9 cellular contexts compared by ENCODE assay signal in the genomic region with DNA sequence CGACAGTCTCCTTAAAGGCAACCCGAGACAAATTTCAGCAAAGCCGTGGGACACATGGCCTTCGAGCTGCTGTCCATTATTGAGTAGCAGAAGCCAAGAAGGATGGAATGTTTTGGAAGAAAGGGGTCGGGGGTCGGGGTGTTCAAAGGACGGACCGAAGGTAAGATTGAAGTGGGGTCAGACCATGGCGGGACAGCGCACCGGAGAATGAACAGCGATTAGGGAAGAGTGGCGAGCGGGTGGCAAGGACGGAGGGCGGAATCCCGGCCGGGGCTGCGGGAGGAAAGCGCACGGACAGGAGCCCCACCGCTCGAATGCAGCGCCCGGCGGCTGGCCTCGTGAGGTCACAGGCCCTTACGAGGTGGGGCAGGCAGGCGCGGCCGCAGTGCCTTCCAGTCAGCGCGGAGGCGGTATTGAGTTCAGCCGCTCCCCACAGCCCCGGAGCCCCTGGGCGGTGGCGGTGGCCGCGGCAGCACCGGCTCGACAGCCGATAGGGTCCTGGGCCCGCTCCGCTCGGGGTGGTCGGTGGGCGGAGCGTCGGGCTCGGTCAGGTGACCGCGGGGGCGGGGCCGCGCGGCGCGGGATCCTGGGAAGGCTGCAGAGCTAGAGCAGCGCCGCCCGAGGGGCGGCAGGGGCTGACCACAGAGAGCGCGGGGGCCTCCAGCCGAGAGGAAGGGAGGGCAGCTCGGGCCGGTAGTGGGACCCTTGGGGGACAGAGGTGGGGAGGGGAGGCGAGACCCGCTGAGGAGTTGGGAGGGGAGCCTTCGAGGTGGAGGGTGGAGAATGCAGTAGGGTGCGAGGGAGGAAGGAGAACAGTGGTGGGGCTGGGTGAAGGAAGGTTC. TPM values are rescaled to one million over a fixed set of nuclear protein-coding genes. Genes with fewer than 3 reads are reported as not detected.
DNase-seq lines count a peak whose midpoint lies in the region; ATAC-seq, FAIRE-seq and TF ChIP-seq lines count a peak whose summit lies in the region.
"Had no signal": no experiment of that assay in that cellular context is flagged by ENCODE, and none has a peak within 500 bp of the region (broad histone marks: within the 10 kb centered on the region; RNA-seq: fewer than 3 reads in every experiment).

A gene with protein sequence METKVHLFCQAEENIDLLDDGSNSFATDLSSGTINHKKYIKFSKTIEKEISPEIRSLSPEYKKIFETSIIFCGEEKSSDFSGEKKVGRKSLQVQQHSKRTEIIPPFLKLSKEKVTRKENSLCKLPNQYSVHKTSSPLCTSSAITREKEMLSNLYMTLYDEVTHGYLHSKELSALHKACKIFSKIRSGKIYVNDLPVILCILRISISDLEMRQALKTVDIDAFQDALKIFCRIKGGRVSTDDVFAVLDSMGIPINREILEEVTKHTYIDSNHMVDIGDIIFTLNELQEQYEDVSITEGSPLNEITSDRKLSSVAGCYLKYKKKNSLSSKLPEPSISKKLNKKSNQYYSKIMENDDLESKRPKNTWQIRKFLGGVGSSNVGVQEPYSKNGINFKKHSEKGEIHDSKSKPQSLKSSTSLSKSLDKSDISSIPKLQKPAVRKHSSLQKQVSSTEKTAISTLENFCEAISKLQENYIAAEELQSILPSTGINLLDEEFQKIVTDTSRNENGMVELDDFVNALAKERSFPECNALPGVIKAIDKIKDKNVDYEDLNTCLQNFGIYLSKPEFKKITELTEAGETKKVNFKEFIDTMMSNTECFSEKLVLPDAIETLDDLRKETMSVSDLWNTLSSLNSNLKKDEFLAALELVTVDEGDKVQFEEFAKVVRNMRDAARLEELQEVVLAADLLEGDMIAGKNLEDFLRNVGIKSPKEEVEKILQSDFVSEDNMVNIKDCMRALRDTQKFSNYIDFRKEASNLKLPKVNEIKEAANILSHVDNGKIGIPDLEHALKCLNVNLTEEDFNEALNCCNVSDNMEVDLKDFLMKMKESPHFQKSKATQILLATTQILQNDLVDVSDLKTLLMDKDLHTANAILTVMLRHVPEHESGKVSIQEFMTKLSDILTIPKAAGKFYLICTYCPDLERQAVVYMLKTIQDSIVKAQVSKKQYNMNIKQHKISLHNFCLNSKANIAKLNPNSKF (plus strand): TSS at position 574 of the 842 bp plus-strand sequence. CDS start 4,399 bp downstream, outside the sequence.

- intact Hi-C loops in right lobe of liver (cut with DNase I): no loop called here

- under 1% methylated on average over 25 of the region's 72 CpGs for WGBS in right lobe of liver (ENCODE audit: insufficient coverage, low coverage, low lambda C conversion rate, missing lambda C conversion rate)

- H4K20me1 ChIP-seq in BLaER1 treated with 17β-estradiol and CSF1 and Interleukin-3, amounts not matched to agents 10 nM and 100 nM: no peaks in the 10 kb centered on the region

- peak within 1 kb of the TSS; percentile 64 to 78 (median 66) for H3K4me3 ChIP-seq in BLaER1 treated with 17β-estradiol and CSF1 and Interleukin-3, amounts not matched to agents 10 nM and 100 nM
- H3K4me3 ChIP-seq in right lobe of liver: peak within 1 kb of the TSS; percentile 52 to 70 (median 61)

- H3K4me1 ChIP-seq in BLaER1 treated with 17β-estradiol and CSF1 and Interleukin-3, amounts not matched to agents 10 nM and 100 nM: peaks cover 0 to 28% (median 14%) of the 10 kb centered on the region in 10 experiments; a peak in 18 of 20 replicates
- peaks cover 0 to 6% (median 0%) of the 10 kb centered on the region in 4 donors for H3K4me1 ChIP-seq in right lobe of liver

- peak; percentile 67 for DNase-seq in GM19239 (ENCODE audit: insufficient read length, low spot score)
- DNase-seq in NCI-H524 treated with DMSO at 0.1 percent for 48 hours (lab: John Stamatoyannopoulos, UW): peak; percentile 39
- DNase-seq in activated CD4-positive, alpha-beta T cell treated with anti-CD3 and anti-CD28 coated beads, Interleukin-2, amount 50 U/mL, for 24 hours (ENCODE audit: low read depth in 1 of 2, low spot score in 1 of 2): peak; percentile 46 to 49
- DNase-seq in dermis microvascular lymphatic vessel endothelial cell (ENCODE audit: low read depth in 2 of 2): peak; percentile 51 to 95
- DNase-seq in right lobe of liver: peak; percentile 94 to 95 (median 95)
- peak; percentile 75 for DNase-seq in stimulated activated CD4-positive, alpha-beta T cell treated with anti-CD3 and anti-CD28 coated beads, Interleukin-4, amount 100 ng/mL, for 4 hours

- ATAC-seq in HG03439 (IDR thresholded peaks at IDR 0.05; ENCODE audit: unreplicated experiment) (peak; percentile 82), right lobe of liver (peak; percentile 93 to 98 (median 96))

- TF ChIP-seq CTCF in right lobe of liver (IDR thresholded peaks at IDR 0.05): peak; percentile 18 to 40 (median 24)

- FAIRE-seq in GM19239 (lab: Jason Lieb, UNC): peak; percentile 39
- FAIRE-seq: TTC549 had no signal

- peaks cover 9 to 26% (median 22%) of the 10 kb centered on the region in 11 experiments for H3K9me3 ChIP-seq in BLaER1 treated with 17β-estradiol and CSF1 and Interleukin-3, amounts not matched to agents 10 nM and 100 nM (replicated peaks in 1 of 11)
- H3K9me3 ChIP-seq in right lobe of liver: no peaks in the 10 kb centered on the region

- TF ChIP-seq POLR2A in right lobe of liver (IDR thresholded peaks at IDR 0.05): peak; percentile 95

- peak within 1 kb of the TSS; percentile 74 to 95 (median 86) for H3K4me2 ChIP-seq in BLaER1 treated with 17β-estradiol and CSF1 and Interleukin-3, amounts not matched to agents 10 nM and 100 nM

- H3K27me3 ChIP-seq in BLaER1 treated with 17β-estradiol and CSF1 and Interleukin-3, amounts not matched to agents 10 nM and 100 nM: no peaks in the 10 kb centered on the region
- no peaks in the 10 kb centered on the region for H3K27me3 ChIP-seq in right lobe of liver

- H3K36me3 ChIP-seq in BLaER1 treated with 17β-estradiol and CSF1 and Interleukin-3, amounts not matched to agents 10 nM and 100 nM: 0 out of 22 replicates have a peak, but pooled peaks cover 0 to under 1% (median 0%) of the 10 kb centered on the region in 11 experiments
- H3K36me3 ChIP-seq in right lobe of liver: no peaks in the 10 kb centered on the region

- H3K27ac ChIP-seq in BLaER1 treated with 17β-estradiol and CSF1 and Interleukin-3, amounts not matched to agents 10 nM and 100 nM: peak within 1 kb of the TSS; percentile 82 to 92 (median 87)
- H3K27ac ChIP-seq in right lobe of liver: peak within 1 kb of the TSS; percentile 84 to 92 (median 86)

- peak within 1 kb of the TSS; percentile 76 to 91 (median 82) for H3K9ac ChIP-seq in BLaER1 treated with 17β-estradiol and CSF1 and Interleukin-3, amounts not matched to agents 10 nM and 100 nM

RNA-seq across cellular contexts. Expression of the gene that starts here (rescaled TPM):
- total RNA-seq in dermis microvascular lymphatic vessel endothelial cell (2.3 and 4.2 TPM in 2 replicates), right lobe of liver (1 to 10 TPM in 5 of 6 experiments, under 1 TPM in 1; 0.68 to 7.2 (median 3.2) TPM)

Comparison
In these comparisons a context has a peak if more than half of its experiments do, and no peak if none do; other contexts are left out.
1. Peak in every context shown above with its lines: DNase-seq, ATAC-seq, H3K4me3 ChIP-seq and H3K27ac ChIP-seq.
2. DNase-seq: peak in every context shown above with its lines; median percentile 95 in right lobe of liver; 75 in stimulated activated CD4-positive, alpha-beta T cell treated with anti-CD3 and anti-CD28 coated beads, Interleukin-4, amount 100 ng/mL, for 4 hours; 73 in dermis microvascular lymphatic vessel endothelial cell; 67 in GM19239; 48 in activated CD4-positive, alpha-beta T cell treated with anti-CD3 and anti-CD28 coated beads, Interleukin-2, amount 50 U/mL, for 24 hours; 39 in NCI-H524 treated with DMSO at 0.1 percent for 48 hours.